Comparison of ENCODE assay signal across 8 cellular contexts in genomic region chr12:2582631-2583616, GRCh38.
DNase-seq lines count a peak whose midpoint lies in the region; ATAC-seq and TF ChIP-seq lines count a peak whose summit lies in the region.

No MANE protein-coding gene starts in this region.

- peak; percentile 82 to 94 (median 88) for TF ChIP-seq CTCF in tibial nerve (IDR thresholded peaks at IDR 0.05)

- no peak overlapping the region for H3K4me3 Mint-ChIP-seq in activated T-cell treated with anti-CD3 and anti-CD28 coated beads, Interleukin-2, amount 50 U/mL, for 4 hours
- H3K4me3 Mint-ChIP-seq in natural killer cell treated with Interleukin-12 subunit alpha and Interleukin-12 subunit beta and Interleukin-15 and Interleukin-18, amount 100 ng/mL, for 72 hours, result no peak overlapping the region

- ATAC-seq in activated T-cell treated with anti-CD3 and anti-CD28 coated beads, Interleukin-2, amount 50 U/mL, for 4 hours, result peak; percentile 78 to 84
- ATAC-seq in natural killer cell treated with Interleukin-12 subunit alpha and Interleukin-12 subunit beta and Interleukin-15 and Interleukin-18, amount 100 ng/mL, for 72 hours, result peak; percentile 72 to 75
- ATAC-seq in HG03135 (IDR thresholded peaks at IDR 0.05; ENCODE audit: unreplicated experiment), result no peak

- TF ChIP-seq POLR2A in tibial nerve (IDR thresholded peaks at IDR 0.05), result no peak

- H3K36me3 Mint-ChIP-seq in activated T-cell treated with anti-CD3 and anti-CD28 coated beads, Interleukin-2, amount 50 U/mL, for 4 hours (ENCODE audit: insufficient read depth), result no peaks in the 10 kb centered on the region
- no peaks in the 10 kb centered on the region for H3K36me3 Mint-ChIP-seq in natural killer cell treated with Interleukin-12 subunit alpha and Interleukin-12 subunit beta and Interleukin-15 and Interleukin-18, amount 100 ng/mL, for 72 hours

- H3K27ac Mint-ChIP-seq in natural killer cell treated with Interleukin-12 subunit alpha and Interleukin-12 subunit beta and Interleukin-15 and Interleukin-18, amount 100 ng/mL, for 72 hours, result no peak overlapping the region

- 14 to 29% methylated on average over 21 to 48 of the region's 48 CpGs for WGBS in tibial nerve, 2 donors

- no peaks in the 10 kb centered on the region for H3K9me3 ChIP-seq in tibial nerve

- no peak overlapping the region for H3K27ac ChIP-seq in tibial nerve

- H3K9me3 Mint-ChIP-seq in activated T-cell treated with anti-CD3 and anti-CD28 coated beads, Interleukin-2, amount 50 U/mL, for 4 hours, result no peaks in the 10 kb centered on the region
- no peaks in the 10 kb centered on the region for H3K9me3 Mint-ChIP-seq in natural killer cell treated with Interleukin-12 subunit alpha and Interleukin-12 subunit beta and Interleukin-15 and Interleukin-18, amount 100 ng/mL, for 72 hours

- H3K27me3 ChIP-seq in tibial nerve, result peaks cover 0 to 6% of the 10 kb centered on the region in 2 donors

- H3K36me3 ChIP-seq in tibial nerve, result no peaks in the 10 kb centered on the region

- H3K4me3 ChIP-seq in tibial nerve, result peak overlapping the region in 1 of 4 donors; percentile 27

- peaks cover 3% of the 10 kb centered on the region for H3K4me1 Mint-ChIP-seq in activated T-cell treated with anti-CD3 and anti-CD28 coated beads, Interleukin-2, amount 50 U/mL, for 4 hours (ENCODE audit: low read depth)
- H3K4me1 Mint-ChIP-seq in natural killer cell treated with Interleukin-12 subunit alpha and Interleukin-12 subunit beta and Interleukin-15 and Interleukin-18, amount 100 ng/mL, for 72 hours (ENCODE audit: low read depth in 2 of 2), result peaks cover 0 to 2% of the 10 kb centered on the region in 2 donors

- no peak for TF ChIP-seq EP300 in tibial nerve (IDR thresholded peaks at IDR 0.05)

- H3K27me3 Mint-ChIP-seq in activated T-cell treated with anti-CD3 and anti-CD28 coated beads, Interleukin-2, amount 50 U/mL, for 4 hours (ENCODE audit: low read depth), result peaks cover 57% of the 10 kb centered on the region
- H3K27me3 Mint-ChIP-seq in natural killer cell treated with Interleukin-12 subunit alpha and Interleukin-12 subunit beta and Interleukin-15 and Interleukin-18, amount 100 ng/mL, for 72 hours, result peaks cover 29 to 32% of the 10 kb centered on the region in 2 donors

- DNase-seq in AG08396 (ENCODE audit: low spot score) (peak; percentile 88), GM19238 (ENCODE audit: insufficient read length, low spot score) (peak; percentile 71), NCI-H82 (lab: John Stamatoyannopoulos, UW) (peak; percentile 80), fibroblast of peridontal ligament (ENCODE audit: extremely low read depth) (peak; percentile 39), tibial nerve (ENCODE audit: low spot score in 2 of 2) (peak; percentile 40 to 50)
- peak; percentile 7 for DNase-seq in activated T-cell treated with anti-CD3 and anti-CD28 coated beads, Interleukin-2, amount 50 U/mL, for 4 hours
- DNase-seq in natural killer cell treated with Interleukin-12 subunit alpha and Interleukin-12 subunit beta and Interleukin-15 and Interleukin-18, amount 100 ng/mL, for 72 hours (ENCODE audit: low spot score), result no peak

- H3K4me1 ChIP-seq in tibial nerve, result peaks cover 0 to 11% (median 2%) of the 10 kb centered on the region in 4 donors
